ENCODE assay signal across 16 cellular contexts in genomic region chr2:222701233-222701632, GRCh38. TPM values are rescaled to one million over a fixed set of nuclear protein-coding genes. Genes with fewer than 3 reads are reported as not detected.
DNase-seq lines count a peak whose midpoint lies in the region; ATAC-seq and TF ChIP-seq lines count a peak whose summit lies in the region.
"Had no signal": no experiment of that assay in that cellular context is flagged by ENCODE, and none has a peak within 500 bp of the region (broad histone marks: within the 10 kb centered on the region; RNA-seq: fewer than 3 reads in every experiment).

No MANE protein-coding gene starts in this region.

- intact Hi-C loops in activated CD8-positive, alpha-beta T cell treated with anti-CD3 and anti-CD28 coated beads for 36 hours (cut with micrococcal nuclease), result no loop called here

- H3K27ac Mint-ChIP-seq in activated CD8-positive, alpha-beta T cell treated with anti-CD3 and anti-CD28 coated beads, Interleukin-2, amount 10 ng/mL, durations not matched to agents 7 days and 5 days, result peak overlapping the region; percentile 37
- H3K27ac Mint-ChIP-seq in activated CD8-positive, alpha-beta T cell treated with anti-CD3 and anti-CD28 coated beads for 36 hours, result no peak overlapping the region
- H3K27ac Mint-ChIP-seq in activated naive CD8-positive, alpha-beta T cell treated with anti-CD3 and anti-CD28 coated beads, Interleukin-2, amount 10 ng/mL, durations not matched to agents 7 days and 5 days, result peak overlapping the region; percentile 58
- no peak overlapping the region for H3K27ac Mint-ChIP-seq in stimulated activated effector memory CD8-positive, alpha-beta T cell treated with anti-CD3 and anti-CD28 coated beads, Interleukin-12 subunit alpha, Interleukin-12 subunit beta, amount 100 ng/mL, for 72 hours

- no peak for ATAC-seq in activated CD8-positive, alpha-beta T cell treated with anti-CD3 and anti-CD28 coated beads, Interleukin-2, amount 10 ng/mL, durations not matched to agents 7 days and 5 days
- ATAC-seq in activated CD8-positive, alpha-beta T cell treated with anti-CD3 and anti-CD28 coated beads for 36 hours, result no peak
- ATAC-seq in activated naive CD8-positive, alpha-beta T cell treated with anti-CD3 and anti-CD28 coated beads, Interleukin-2, amount 10 ng/mL, durations not matched to agents 7 days and 5 days (ENCODE audit: low read depth), result no peak
- no peak for ATAC-seq in stimulated activated effector memory CD8-positive, alpha-beta T cell treated with anti-CD3 and anti-CD28 coated beads, Interleukin-12 subunit alpha, Interleukin-12 subunit beta, amount 100 ng/mL, for 72 hours
- no peak for ATAC-seq in HG02623 (IDR thresholded peaks at IDR 0.05; ENCODE audit: unreplicated experiment)
- ATAC-seq: A549 had no signal

- H3K27me3 Mint-ChIP-seq in activated CD8-positive, alpha-beta T cell treated with anti-CD3 and anti-CD28 coated beads, Interleukin-2, amount 10 ng/mL, durations not matched to agents 7 days and 5 days (ENCODE audit: low read depth), result peaks cover 59% of the 10 kb centered on the region
- H3K27me3 Mint-ChIP-seq in activated CD8-positive, alpha-beta T cell treated with anti-CD3 and anti-CD28 coated beads for 36 hours, result peaks cover 32% of the 10 kb centered on the region
- peaks cover 45% of the 10 kb centered on the region for H3K27me3 Mint-ChIP-seq in activated naive CD8-positive, alpha-beta T cell treated with anti-CD3 and anti-CD28 coated beads, Interleukin-2, amount 10 ng/mL, durations not matched to agents 7 days and 5 days

- CTCF ChIA-PET in activated CD8-positive, alpha-beta T cell treated with anti-CD3 and anti-CD28 coated beads, Interleukin-2, amount 10 ng/mL, durations not matched to agents 7 days and 5 days (lab: Charles Lee), result interaction anchor here (1.0 to 1.2 kb wide), 3 partner anchors 10 to 202 kb away, joined by 3 to 9 read pairs (median 5); no protein-coding TSS in a partner anchor
- CTCF ChIA-PET in activated CD8-positive, alpha-beta T cell treated with anti-CD3 and anti-CD28 coated beads for 36 hours (lab: Charles Lee), result interaction anchor here (1.2 to 2.7 kb wide), 3 partner anchors 10 to 202 kb away, joined by 3 to 17 read pairs (median 3); no protein-coding TSS in a partner anchor
- CTCF ChIA-PET in HEK293 (lab: Yijun Ruan, JAX), result interaction anchor here (0.7 to 3.2 kb wide), 4 partner anchors 11 to 1096 kb away, joined by 3 to 17 read pairs (median 5); no protein-coding TSS in a partner anchor

- H3K4me1 Mint-ChIP-seq in activated CD8-positive, alpha-beta T cell treated with anti-CD3 and anti-CD28 coated beads, Interleukin-2, amount 10 ng/mL, durations not matched to agents 7 days and 5 days (ENCODE audit: low read depth), result peaks cover 22% of the 10 kb centered on the region
- H3K4me1 Mint-ChIP-seq in activated CD8-positive, alpha-beta T cell treated with anti-CD3 and anti-CD28 coated beads for 36 hours (ENCODE audit: low read depth), result peaks cover 11% of the 10 kb centered on the region
- H3K4me1 Mint-ChIP-seq in activated naive CD8-positive, alpha-beta T cell treated with anti-CD3 and anti-CD28 coated beads, Interleukin-2, amount 10 ng/mL, durations not matched to agents 7 days and 5 days, result peaks cover 16% of the 10 kb centered on the region
- peaks cover 15% of the 10 kb centered on the region for H3K4me1 Mint-ChIP-seq in stimulated activated effector memory CD8-positive, alpha-beta T cell treated with anti-CD3 and anti-CD28 coated beads, Interleukin-12 subunit alpha, Interleukin-12 subunit beta, amount 100 ng/mL, for 72 hours

- H3K27ac ChIP-seq in HEK293 (ENCODE audit: extremely low read depth, low read depth, low read length), result no peak overlapping the region
- H3K27ac ChIP-seq: A549, C4-2B had no signal

- H3K4me3 Mint-ChIP-seq in activated CD8-positive, alpha-beta T cell treated with anti-CD3 and anti-CD28 coated beads, Interleukin-2, amount 10 ng/mL, durations not matched to agents 7 days and 5 days, result peak overlapping the region; percentile 57
- no peak overlapping the region for H3K4me3 Mint-ChIP-seq in activated CD8-positive, alpha-beta T cell treated with anti-CD3 and anti-CD28 coated beads for 36 hours
- H3K4me3 Mint-ChIP-seq in activated naive CD8-positive, alpha-beta T cell treated with anti-CD3 and anti-CD28 coated beads, Interleukin-2, amount 10 ng/mL, durations not matched to agents 7 days and 5 days, result peak overlapping the region; percentile 21
- H3K4me3 Mint-ChIP-seq in stimulated activated effector memory CD8-positive, alpha-beta T cell treated with anti-CD3 and anti-CD28 coated beads, Interleukin-12 subunit alpha, Interleukin-12 subunit beta, amount 100 ng/mL, for 72 hours, result peak overlapping the region; percentile 35

- TF ChIP-seq CTCF in activated CD8-positive, alpha-beta T cell treated with anti-CD3 and anti-CD28 coated beads for 36 hours (IDR thresholded peaks at IDR 0.05), result no peak
- TF ChIP-seq CTCF in HEK293 (tag by site-specific recombination; IDR thresholded peaks at IDR 0.05) (no peak), BE2C (IDR thresholded peaks at IDR 0.05; ENCODE audit: low read depth, low read length) (no peak)

- H3K36me3 Mint-ChIP-seq in activated CD8-positive, alpha-beta T cell treated with anti-CD3 and anti-CD28 coated beads, Interleukin-2, amount 10 ng/mL, durations not matched to agents 7 days and 5 days (ENCODE audit: low read depth), result no peaks in the 10 kb centered on the region
- no peaks in the 10 kb centered on the region for H3K36me3 Mint-ChIP-seq in activated CD8-positive, alpha-beta T cell treated with anti-CD3 and anti-CD28 coated beads for 36 hours (ENCODE audit: low read depth)
- no peaks in the 10 kb centered on the region for H3K36me3 Mint-ChIP-seq in activated naive CD8-positive, alpha-beta T cell treated with anti-CD3 and anti-CD28 coated beads, Interleukin-2, amount 10 ng/mL, durations not matched to agents 7 days and 5 days
- H3K36me3 Mint-ChIP-seq in stimulated activated effector memory CD8-positive, alpha-beta T cell treated with anti-CD3 and anti-CD28 coated beads, Interleukin-12 subunit alpha, Interleukin-12 subunit beta, amount 100 ng/mL, for 72 hours, result no peaks in the 10 kb centered on the region

- no peaks in the 10 kb centered on the region for H3K27me3 ChIP-seq in BE2C

- no peak for DNase-seq in activated CD8-positive, alpha-beta T cell treated with anti-CD3 and anti-CD28 coated beads, Interleukin-2, amount 10 ng/mL, durations not matched to agents 7 days and 5 days
- DNase-seq in activated CD8-positive, alpha-beta T cell treated with anti-CD3 and anti-CD28 coated beads for 36 hours, result no peak
- no peak for DNase-seq in activated naive CD8-positive, alpha-beta T cell treated with anti-CD3 and anti-CD28 coated beads, Interleukin-2, amount 10 ng/mL, durations not matched to agents 7 days and 5 days
- no peak for DNase-seq in stimulated activated effector memory CD8-positive, alpha-beta T cell treated with anti-CD3 and anti-CD28 coated beads, Interleukin-12 subunit alpha, Interleukin-12 subunit beta, amount 100 ng/mL, for 72 hours (ENCODE audit: low spot score in 2 of 2)
- DNase-seq in BE2C, result no peak
- DNase-seq: DMS 273 treated with DMSO at 0.1 percent for 48 hours, EL, KG1, NCI-H1436 treated with DMSO at 0.1 percent for 48 hours, NCI-H2029 treated with DMSO at 0.1 percent for 48 hours, NCI-H510A had no signal

- H3K9me3 ChIP-seq in HEK293 (ENCODE audit: control insufficient read depth, insufficient read depth, low read depth, low read length) (no peaks in the 10 kb centered on the region), BE2C (no peaks in the 10 kb centered on the region)
- H3K9me3 ChIP-seq: A549 had no signal

- H3K4me1 ChIP-seq in HEK293 (ENCODE audit: control insufficient read depth, insufficient read depth, low read length), result no peaks in the 10 kb centered on the region
- no peaks in the 10 kb centered on the region for H3K4me1 ChIP-seq in BE2C
- H3K4me1 ChIP-seq: A549 had no signal

- H3K36me3 ChIP-seq in HEK293 (ENCODE audit: control insufficient read depth in 2 of 2, insufficient read depth in 1 of 2, low read length in 2 of 2) (no peaks in the 10 kb centered on the region), BE2C (no peaks in the 10 kb centered on the region)

- H3K4me3 ChIP-seq in HEK293 (ENCODE audit: low read depth, low read length) (no peak overlapping the region), BE2C (ENCODE audit: low read depth, low read length) (no peak overlapping the region)
- H3K4me3 ChIP-seq: A549 had no signal

- no peaks in the 10 kb centered on the region for H3K9me3 Mint-ChIP-seq in activated CD8-positive, alpha-beta T cell treated with anti-CD3 and anti-CD28 coated beads, Interleukin-2, amount 10 ng/mL, durations not matched to agents 7 days and 5 days (ENCODE audit: insufficient read depth)
- no peaks in the 10 kb centered on the region for H3K9me3 Mint-ChIP-seq in activated CD8-positive, alpha-beta T cell treated with anti-CD3 and anti-CD28 coated beads for 36 hours
- no peaks in the 10 kb centered on the region for H3K9me3 Mint-ChIP-seq in activated naive CD8-positive, alpha-beta T cell treated with anti-CD3 and anti-CD28 coated beads, Interleukin-2, amount 10 ng/mL, durations not matched to agents 7 days and 5 days
- no peaks in the 10 kb centered on the region for H3K9me3 Mint-ChIP-seq in stimulated activated effector memory CD8-positive, alpha-beta T cell treated with anti-CD3 and anti-CD28 coated beads, Interleukin-12 subunit alpha, Interleukin-12 subunit beta, amount 100 ng/mL, for 72 hours

- POLR2A ChIA-PET in activated CD8-positive, alpha-beta T cell treated with anti-CD3 and anti-CD28 coated beads, Interleukin-2, amount 10 ng/mL, durations not matched to agents 7 days and 5 days (lab: Charles Lee), result no interaction called here
- POLR2A ChIA-PET in activated CD8-positive, alpha-beta T cell treated with anti-CD3 and anti-CD28 coated beads for 36 hours (lab: Charles Lee), result no interaction called here
- POLR2A ChIA-PET in HEK293 (lab: Yijun Ruan, JAX), result no interaction called here
- POLR2A ChIA-PET in activated naive CD8-positive, alpha-beta T cell treated with anti-CD3 and anti-CD28 coated beads, Interleukin-2, amount 10 ng/mL, durations not matched to agents 7 days and 5 days (lab: Charles Lee), result interaction anchor here (1.4 kb wide), 1 partner anchor 29 kb away, joined by 3 read pairs; no protein-coding TSS in a partner anchor

RNA-seq across cellular contexts. Expression of gene MOGAT1, which starts 29.8 kb away (rescaled TPM):
- not detected for total RNA-seq in activated CD8-positive, alpha-beta T cell treated with anti-CD3 and anti-CD28 coated beads, Interleukin-2, amount 10 ng/mL, durations not matched to agents 7 days and 5 days
- not detected for total RNA-seq in activated CD8-positive, alpha-beta T cell treated with anti-CD3 and anti-CD28 coated beads for 36 hours
- total RNA-seq in activated naive CD8-positive, alpha-beta T cell treated with anti-CD3 and anti-CD28 coated beads, Interleukin-2, amount 10 ng/mL, durations not matched to agents 7 days and 5 days, result not detected
- not detected for polyA plus RNA-seq in BE2C (2012; ENCODE audit: insufficient read depth, insufficient read length, low read depth)
- total RNA-seq: M059J had no signal
- polyA plus RNA-seq: A549 had no signal

RNA-seq across cellular contexts. Expression of gene FARSB, which starts 45.3 kb away (rescaled TPM):
- total RNA-seq in activated CD8-positive, alpha-beta T cell treated with anti-CD3 and anti-CD28 coated beads, Interleukin-2, amount 10 ng/mL, durations not matched to agents 7 days and 5 days, result 10 to 100 TPM; 26.9 to 28.0 TPM
- total RNA-seq in activated CD8-positive, alpha-beta T cell treated with anti-CD3 and anti-CD28 coated beads for 36 hours, result 10 to 100 TPM; 55.9 to 56.7 TPM
- total RNA-seq in activated naive CD8-positive, alpha-beta T cell treated with anti-CD3 and anti-CD28 coated beads, Interleukin-2, amount 10 ng/mL, durations not matched to agents 7 days and 5 days, result 10 to 100 TPM; 16.6 to 17.6 TPM
- 76.2 TPM for polyA plus RNA-seq in BE2C (2012; ENCODE audit: insufficient read depth, insufficient read length, low read depth)

Comparison
In these comparisons a context has a peak if more than half of its experiments do, and no peak if none do; other contexts are left out.
1. H3K27ac Mint-ChIP-seq: peak in activated CD8-positive, alpha-beta T cell treated with anti-CD3 and anti-CD28 coated beads, Interleukin-2, amount 10 ng/mL, durations not matched to agents 7 days and 5 days (single experiment) and activated naive CD8-positive, alpha-beta T cell treated with anti-CD3 and anti-CD28 coated beads, Interleukin-2, amount 10 ng/mL, durations not matched to agents 7 days and 5 days (single experiment); none in activated CD8-positive, alpha-beta T cell treated with anti-CD3 and anti-CD28 coated beads for 36 hours (single experiment) and stimulated activated effector memory CD8-positive, alpha-beta T cell treated with anti-CD3 and anti-CD28 coated beads, Interleukin-12 subunit alpha, Interleukin-12 subunit beta, amount 100 ng/mL, for 72 hours (single experiment).